26 cellular contexts compared by ENCODE assay signal in the genomic region with DNA sequence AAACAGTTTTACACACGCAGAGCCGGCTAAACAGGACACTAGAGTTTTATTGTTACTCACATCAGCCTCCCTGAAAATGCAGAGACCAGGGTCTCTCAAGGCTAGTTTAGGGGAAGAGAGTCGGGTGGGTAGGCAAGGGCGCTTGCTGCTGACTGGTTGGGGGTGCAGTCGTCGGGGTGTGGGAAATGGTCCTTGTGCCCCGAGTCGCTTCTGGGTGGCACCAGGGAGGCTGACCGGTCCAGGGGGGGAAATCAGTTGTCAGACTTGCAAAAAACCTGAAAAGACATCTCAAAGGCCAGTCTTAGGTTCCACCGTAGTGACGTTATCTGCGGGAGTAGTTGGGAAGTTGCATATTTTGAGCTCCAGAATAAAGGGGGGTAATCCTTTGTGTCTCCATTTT. TPM values are rescaled to one million over a fixed set of nuclear protein-coding genes. Genes with fewer than 3 reads are reported as not detected.
"Had no signal": no experiment of that assay in that cellular context is flagged by ENCODE, and none has a peak within 500 bp of the region (broad histone marks: within the 10 kb centered on the region; RNA-seq: fewer than 3 reads in every experiment).

No MANE protein-coding gene starts in this region.

- DNase-seq: activated CD4-positive, alpha-beta T cell treated with anti-CD3 and anti-CD28 coated beads, Interleukin-2, amount 10 ng/mL, durations not matched to agents 7 days and 5 days; activated CD8-positive, alpha-beta memory T cell treated with anti-CD3 and anti-CD28 coated beads, Interleukin-2, amount 10 ng/mL, durations not matched to agents 7 days and 5 days; activated CD8-positive, alpha-beta T cell treated with anti-CD3 and anti-CD28 coated beads for 36 hours; activated gamma-delta T cell; activated T-cell treated with anti-CD3 and anti-CD28 coated beads for 4 hours; adrenal gland; cerebellar nuclear complex; cortex of kidney; endodermal cell; esophagus squamous epithelium; gastrocnemius medialis; head of caudate nucleus; hypothalamus; left colon; lower lobe of right lung; mesendoderm; psoas muscle; right cardiac atrium; stimulated activated CD4-positive, alpha-beta T cell treated with anti-CD3 and anti-CD28 coated beads, Interleukin-1b, Interleukin-23, amount 100 ng/mL, for 48 hours; stimulated activated naive CD8-positive, alpha-beta T cell treated with anti-CD3 and anti-CD28 coated beads, Interleukin-15, amount 100 ng/mL, for 72 hours; T-helper 17 cell; transverse colon had no signal

- H3K9me3 ChIP-seq: adrenal gland, breast epithelium, esophagus squamous epithelium, gastrocnemius medialis, lower lobe of right lung, mucosa of descending colon, psoas muscle, transverse colon had no signal

- H3K36me3 ChIP-seq: adrenal gland, breast epithelium, esophagus squamous epithelium, gastrocnemius medialis, lower lobe of right lung, transverse colon had no signal

- H3K27me3 Mint-ChIP-seq: activated naive CD4-positive, alpha-beta T cell treated with anti-CD3 and anti-CD28 coated beads, Interleukin-2, amount 50 U/mL, for 24 hours; stimulated activated naive CD8-positive, alpha-beta T cell treated with anti-CD3 and anti-CD28 coated beads, Interleukin-15, amount 100 ng/mL, for 72 hours had no signal

- H3K27ac ChIP-seq: adrenal gland, breast epithelium, gastrocnemius medialis, lower lobe of right lung, psoas muscle, transverse colon had no signal

- H3K27ac Mint-ChIP-seq: activated CD4-positive, alpha-beta T cell treated with anti-CD3 and anti-CD28 coated beads, Interleukin-2, amount 10 ng/mL, durations not matched to agents 7 days and 5 days; activated CD8-positive, alpha-beta memory T cell treated with anti-CD3 and anti-CD28 coated beads, Interleukin-2, amount 10 ng/mL, durations not matched to agents 7 days and 5 days; activated CD8-positive, alpha-beta T cell treated with anti-CD3 and anti-CD28 coated beads for 36 hours; activated naive CD4-positive, alpha-beta T cell treated with anti-CD3 and anti-CD28 coated beads, Interleukin-2, amount 50 U/mL, for 24 hours; endodermal cell; stimulated activated effector memory CD8-positive, alpha-beta T cell treated with anti-CD3 and anti-CD28 coated beads, Interleukin-12 subunit alpha, Interleukin-12 subunit beta, amount 100 ng/mL, for 72 hours had no signal

- H3K4me1 Mint-ChIP-seq: activated naive CD4-positive, alpha-beta T cell treated with anti-CD3 and anti-CD28 coated beads, Interleukin-2, amount 50 U/mL, for 24 hours; endodermal cell; stimulated activated effector memory CD8-positive, alpha-beta T cell treated with anti-CD3 and anti-CD28 coated beads, Interleukin-12 subunit alpha, Interleukin-12 subunit beta, amount 100 ng/mL, for 72 hours; stimulated activated naive CD8-positive, alpha-beta T cell treated with anti-CD3 and anti-CD28 coated beads, Interleukin-15, amount 100 ng/mL, for 72 hours had no signal

- H3K4me3 ChIP-seq: adrenal gland, breast epithelium, esophagus squamous epithelium, gastrocnemius medialis, lower lobe of right lung, mucosa of descending colon, psoas muscle, transverse colon had no signal

- H3K4me1 ChIP-seq: adrenal gland, breast epithelium, psoas muscle had no signal

- H3K36me3 Mint-ChIP-seq: activated CD8-positive, alpha-beta memory T cell treated with anti-CD3 and anti-CD28 coated beads, Interleukin-2, amount 10 ng/mL, durations not matched to agents 7 days and 5 days; activated naive CD4-positive, alpha-beta T cell treated with anti-CD3 and anti-CD28 coated beads, Interleukin-2, amount 50 U/mL, for 24 hours had no signal

- H3K9me3 Mint-ChIP-seq: activated CD4-positive, alpha-beta T cell treated with anti-CD3 and anti-CD28 coated beads, Interleukin-2, amount 10 ng/mL, durations not matched to agents 7 days and 5 days; activated CD8-positive, alpha-beta T cell treated with anti-CD3 and anti-CD28 coated beads for 36 hours; activated naive CD4-positive, alpha-beta T cell treated with anti-CD3 and anti-CD28 coated beads, Interleukin-2, amount 50 U/mL, for 24 hours; endodermal cell; stimulated activated effector memory CD8-positive, alpha-beta T cell treated with anti-CD3 and anti-CD28 coated beads, Interleukin-12 subunit alpha, Interleukin-12 subunit beta, amount 100 ng/mL, for 72 hours; stimulated activated naive CD8-positive, alpha-beta T cell treated with anti-CD3 and anti-CD28 coated beads, Interleukin-15, amount 100 ng/mL, for 72 hours had no signal

- H3K4me3 Mint-ChIP-seq: activated CD4-positive, alpha-beta T cell treated with anti-CD3 and anti-CD28 coated beads, Interleukin-2, amount 10 ng/mL, durations not matched to agents 7 days and 5 days; activated CD8-positive, alpha-beta memory T cell treated with anti-CD3 and anti-CD28 coated beads, Interleukin-2, amount 10 ng/mL, durations not matched to agents 7 days and 5 days; activated CD8-positive, alpha-beta T cell treated with anti-CD3 and anti-CD28 coated beads for 36 hours; activated naive CD4-positive, alpha-beta T cell treated with anti-CD3 and anti-CD28 coated beads, Interleukin-2, amount 50 U/mL, for 24 hours; endodermal cell; stimulated activated effector memory CD8-positive, alpha-beta T cell treated with anti-CD3 and anti-CD28 coated beads, Interleukin-12 subunit alpha, Interleukin-12 subunit beta, amount 100 ng/mL, for 72 hours; stimulated activated naive CD8-positive, alpha-beta T cell treated with anti-CD3 and anti-CD28 coated beads, Interleukin-15, amount 100 ng/mL, for 72 hours; T-helper 17 cell had no signal

- H3K27me3 ChIP-seq: adrenal gland had no signal

RNA-seq across cellular contexts. Expression of a gene that starts 37.3 kb away (rescaled TPM):
- total RNA-seq: esophagus squamous epithelium had no signal
